Comparison of ENCODE assay signal across 8 cellular contexts in the genomic region with DNA sequence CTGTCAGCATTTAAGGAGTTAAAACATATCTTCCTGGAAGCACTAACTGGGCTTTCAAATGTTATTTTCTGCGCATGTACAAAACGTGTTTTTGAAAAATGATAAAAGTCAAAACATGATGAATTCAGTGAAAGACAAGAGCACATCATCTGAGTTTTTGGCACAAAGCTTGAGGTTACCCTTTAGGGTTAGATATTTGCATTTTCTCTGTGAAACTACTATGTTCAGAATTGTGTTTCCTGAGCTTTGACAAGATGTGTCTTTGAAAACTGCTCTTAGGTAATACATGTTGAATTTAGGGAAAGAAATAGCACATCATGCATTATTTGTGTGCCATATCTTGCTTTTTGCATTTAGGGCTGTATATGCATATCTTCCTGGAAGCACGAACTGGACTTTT.
"Had no signal": no experiment of that assay in that cellular context is flagged by ENCODE, and none has a peak within 500 bp of the region (broad histone marks: within the 10 kb centered on the region; RNA-seq: fewer than 3 reads in every experiment).

No MANE protein-coding gene starts in this region.

- ATAC-seq: GM12878 had no signal

- H3K4me3 ChIP-seq: GM12878 had no signal

- DNase-seq: GDM1, GF-D8 had no signal

- FAIRE-seq: G401.6, GM12878, GM12891, GM12892, GM18507, GM19239 had no signal
